1 cellular context compared by ENCODE assay signal in the genomic region with DNA sequence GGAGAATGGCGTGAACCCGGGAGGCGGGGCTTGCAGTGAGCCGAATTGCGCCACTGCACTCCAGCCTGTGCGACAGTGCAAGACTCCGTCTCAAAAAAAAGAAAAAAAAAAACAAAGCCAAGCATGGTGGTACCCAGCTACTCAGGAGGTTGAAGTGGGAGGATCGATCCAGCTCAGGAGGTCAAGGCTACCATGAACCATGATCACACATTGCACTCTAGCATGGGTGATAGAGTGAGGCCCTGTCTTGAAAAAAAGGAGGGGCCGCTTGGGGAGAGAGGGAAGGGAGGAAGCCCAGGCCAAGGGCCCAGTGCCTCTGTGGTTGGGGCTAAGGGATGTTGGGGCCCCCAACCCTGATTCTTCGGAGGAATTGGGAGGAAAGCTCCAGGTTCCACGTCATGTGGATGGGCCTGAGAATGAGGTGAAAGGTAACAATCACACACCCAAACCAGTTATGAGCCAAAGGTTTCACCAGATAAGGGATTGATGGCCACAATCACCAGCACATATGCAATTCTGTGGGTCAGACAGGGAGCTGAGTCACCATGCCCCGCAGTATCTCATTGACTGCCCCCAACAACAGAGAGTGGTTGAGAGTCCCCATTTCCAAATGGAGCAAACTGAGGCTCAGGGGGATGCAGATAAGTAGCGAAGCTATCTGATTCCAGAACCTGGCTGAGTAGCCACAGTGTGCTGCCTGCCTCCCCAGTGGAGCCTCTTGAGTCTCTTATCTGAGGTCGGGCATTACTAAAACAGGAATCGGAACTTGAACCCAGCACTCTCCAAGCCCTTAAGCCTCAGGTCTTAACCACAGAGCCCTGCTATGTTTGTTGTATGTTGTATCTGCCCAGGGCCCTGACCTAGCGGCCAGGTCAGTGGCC.
TF ChIP-seq lines count a peak whose summit lies in the region.

No MANE protein-coding gene starts in this region.

TF ChIP-seq in HepG2, 621 proteins besides CTCF, POLR2A, EP300 and RAD21 (continued from another document and continues in another):
- TF ChIP-seq ETS1 (CRISPR knock-in tag; IDR thresholded peaks at IDR 0.05) (no peak), SAP130 (CRISPR knock-in tag; IDR thresholded peaks at IDR 0.05; ENCODE audit: low read depth) (peak; percentile 27), SP1 (IDR thresholded peaks at IDR 0.05) (no peak), SP1 (CRISPR knock-in tag; IDR thresholded peaks at IDR 0.05) (no peak), ZMAT3 (CRISPR knock-in tag; conservative IDR thresholded peaks at IDR 0.05) (no peak), PCBP2 (optimal IDR thresholded peaks at IDR 0.05; ENCODE audit: low read depth, low read length, poor library complexity, severe bottlenecking) (no peak), ZNF282 (IDR thresholded peaks at IDR 0.05; ENCODE audit: partially characterized antibody) (no peak), ZNF337 (CRISPR knock-in tag; IDR thresholded peaks at IDR 0.05; ENCODE audit: borderline replicate concordance, low read depth) (no peak), MED1 (CRISPR knock-in tag; IDR thresholded peaks at IDR 0.05) (0 out of 2 replicates have a peak, but pooled peaks have one; percentile 11), ZNF652 (CRISPR knock-in tag; IDR thresholded peaks at IDR 0.05; ENCODE audit: borderline replicate concordance, low read depth) (no peak), BCL6 (CRISPR knock-in tag; IDR thresholded peaks at IDR 0.05) (0 out of 2 replicates have a peak, but pooled peaks have one; percentile 8), SNAPC2 (CRISPR knock-in tag; IDR thresholded peaks at IDR 0.05) (no peak), NR0B2 (CRISPR knock-in tag; IDR thresholded peaks at IDR 0.05) (no peak), POLR2AphosphoS2 (IDR thresholded peaks at IDR 0.05; ENCODE audit: low read depth, low read length) (no peak), ZNF562 (CRISPR knock-in tag; IDR thresholded peaks at IDR 0.05; ENCODE audit: borderline replicate concordance) (no peak), ELF1 (CRISPR knock-in tag; IDR thresholded peaks at IDR 0.05) (no peak), ZFP82 (CRISPR knock-in tag; IDR thresholded peaks at IDR 0.05; ENCODE audit: borderline replicate concordance) (no peak), AHDC1 (CRISPR knock-in tag; IDR thresholded peaks at IDR 0.05; ENCODE audit: borderline replicate concordance) (no peak), IRF1 (CRISPR knock-in tag; IDR thresholded peaks at IDR 0.05; ENCODE audit: low read depth) (no peak), ZSCAN29 (CRISPR knock-in tag; conservative IDR thresholded peaks at IDR 0.05) (no peak), NFKBIZ (CRISPR knock-in tag; IDR thresholded peaks at IDR 0.05) (no peak), MXI1 (IDR thresholded peaks at IDR 0.05; ENCODE audit: borderline replicate concordance, low read depth, low read length) (no peak), NONO (IDR thresholded peaks at IDR 0.05) (no peak), NONO (CRISPR knock-in tag; conservative IDR thresholded peaks at IDR 0.05) (0 out of 2 replicates have a peak, but pooled peaks have one; percentile 21), ZNF891 (CRISPR knock-in tag; IDR thresholded peaks at IDR 0.05) (no peak), RFX1 (IDR thresholded peaks at IDR 0.05) (no peak), ZBTB39 (CRISPR knock-in tag; IDR thresholded peaks at IDR 0.05) (no peak), RBFOX2 (IDR thresholded peaks at IDR 0.05; ENCODE audit: low read depth, low read length) (no peak), ZNF354B (CRISPR knock-in tag; IDR thresholded peaks at IDR 0.05) (no peak), RFX5 (IDR thresholded peaks at IDR 0.05; ENCODE audit: low read depth, low read length) (no peak), ZNF567 (CRISPR knock-in tag; IDR thresholded peaks at IDR 0.05; ENCODE audit: borderline replicate concordance) (no peak), HCFC1 (IDR thresholded peaks at IDR 0.05; ENCODE audit: low read depth, low read length) (no peak), HMG20A (CRISPR knock-in tag; IDR thresholded peaks at IDR 0.05; ENCODE audit: borderline replicate concordance) (no peak), CEBPB (IDR thresholded peaks at IDR 0.05; ENCODE audit: borderline replicate concordance, low read depth, low read length) (peak; percentile 51; the same call in 1 of the 2 replicates), KDM6A (CRISPR knock-in tag; IDR thresholded peaks at IDR 0.05; ENCODE audit: low read depth) (0 out of 2 replicates have a peak, but pooled peaks have one; percentile 23), ZNF614 (CRISPR knock-in tag; IDR thresholded peaks at IDR 0.05; ENCODE audit: borderline replicate concordance) (no peak), REL (CRISPR knock-in tag; conservative IDR thresholded peaks at IDR 0.05) (no peak), ZNF781 (CRISPR knock-in tag; IDR thresholded peaks at IDR 0.05; ENCODE audit: borderline replicate concordance, not compliant biosample characterization) (no peak), ZNF558 (CRISPR knock-in tag; IDR thresholded peaks at IDR 0.05; ENCODE audit: borderline replicate concordance) (no peak), MATR3 (CRISPR knock-in tag; IDR thresholded peaks at IDR 0.05) (no peak)
- TF ChIP-seq, protein P1, sequence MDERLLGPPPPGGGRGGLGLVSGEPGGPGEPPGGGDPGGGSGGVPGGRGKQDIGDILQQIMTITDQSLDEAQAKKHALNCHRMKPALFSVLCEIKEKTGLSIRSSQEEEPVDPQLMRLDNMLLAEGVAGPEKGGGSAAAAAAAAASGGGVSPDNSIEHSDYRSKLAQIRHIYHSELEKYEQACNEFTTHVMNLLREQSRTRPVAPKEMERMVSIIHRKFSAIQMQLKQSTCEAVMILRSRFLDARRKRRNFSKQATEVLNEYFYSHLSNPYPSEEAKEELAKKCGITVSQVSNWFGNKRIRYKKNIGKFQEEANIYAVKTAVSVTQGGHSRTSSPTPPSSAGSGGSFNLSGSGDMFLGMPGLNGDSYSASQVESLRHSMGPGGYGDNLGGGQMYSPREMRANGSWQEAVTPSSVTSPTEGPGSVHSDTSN (CRISPR knock-in tag; IDR thresholded peaks at IDR 0.05) = no peak
- TF ChIP-seq, protein P2, sequence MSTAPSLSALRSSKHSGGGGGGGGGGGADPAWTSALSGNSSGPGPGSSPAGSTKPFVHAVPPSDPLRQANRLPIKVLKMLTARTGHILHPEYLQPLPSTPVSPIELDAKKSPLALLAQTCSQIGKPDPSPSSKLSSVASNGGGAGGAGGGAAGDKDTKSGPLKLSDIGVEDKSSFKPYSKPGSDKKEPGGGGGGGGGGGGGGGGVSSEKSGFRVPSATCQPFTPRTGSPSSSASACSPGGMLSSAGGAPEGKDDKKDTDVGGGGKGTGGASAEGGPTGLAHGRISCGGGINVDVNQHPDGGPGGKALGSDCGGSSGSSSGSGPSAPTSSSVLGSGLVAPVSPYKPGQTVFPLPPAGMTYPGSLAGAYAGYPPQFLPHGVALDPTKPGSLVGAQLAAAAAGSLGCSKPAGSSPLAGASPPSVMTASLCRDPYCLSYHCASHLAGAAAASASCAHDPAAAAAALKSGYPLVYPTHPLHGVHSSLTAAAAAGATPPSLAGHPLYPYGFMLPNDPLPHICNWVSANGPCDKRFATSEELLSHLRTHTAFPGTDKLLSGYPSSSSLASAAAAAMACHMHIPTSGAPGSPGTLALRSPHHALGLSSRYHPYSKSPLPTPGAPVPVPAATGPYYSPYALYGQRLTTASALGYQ (CRISPR knock-in tag; IDR thresholded peaks at IDR 0.05) = no peak
- TF ChIP-seq, protein P3, sequence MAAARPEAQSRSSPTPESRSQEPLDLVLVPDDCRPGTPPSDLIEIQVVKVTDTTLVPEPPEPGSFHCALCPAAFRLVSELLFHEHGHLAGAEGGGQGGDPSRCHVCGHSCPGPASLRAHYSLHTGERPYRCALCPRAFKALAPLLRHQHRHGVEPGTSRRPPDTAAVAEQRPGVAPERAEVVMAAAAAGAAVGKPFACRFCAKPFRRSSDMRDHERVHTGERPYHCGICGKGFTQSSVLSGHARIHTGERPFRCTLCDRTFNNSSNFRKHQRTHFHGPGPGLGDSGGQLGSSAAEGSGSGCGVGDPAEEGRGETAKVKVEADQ (CRISPR knock-in tag; IDR thresholded peaks at IDR 0.05; ENCODE audit: borderline replicate concordance) = no peak
- TF ChIP-seq, protein P4, sequence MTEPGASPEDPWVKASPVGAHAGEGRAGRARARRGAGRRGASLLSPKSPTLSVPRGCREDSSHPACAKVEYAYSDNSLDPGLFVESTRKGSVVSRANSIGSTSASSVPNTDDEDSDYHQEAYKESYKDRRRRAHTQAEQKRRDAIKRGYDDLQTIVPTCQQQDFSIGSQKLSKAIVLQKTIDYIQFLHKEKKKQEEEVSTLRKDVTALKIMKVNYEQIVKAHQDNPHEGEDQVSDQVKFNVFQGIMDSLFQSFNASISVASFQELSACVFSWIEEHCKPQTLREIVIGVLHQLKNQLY (CRISPR knock-in tag; IDR thresholded peaks at IDR 0.05) = no peak
- TF ChIP-seq, protein P5, sequence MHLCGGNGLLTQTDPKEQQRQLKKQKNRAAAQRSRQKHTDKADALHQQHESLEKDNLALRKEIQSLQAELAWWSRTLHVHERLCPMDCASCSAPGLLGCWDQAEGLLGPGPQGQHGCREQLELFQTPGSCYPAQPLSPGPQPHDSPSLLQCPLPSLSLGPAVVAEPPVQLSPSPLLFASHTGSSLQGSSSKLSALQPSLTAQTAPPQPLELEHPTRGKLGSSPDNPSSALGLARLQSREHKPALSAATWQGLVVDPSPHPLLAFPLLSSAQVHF (CRISPR knock-in tag; IDR thresholded peaks at IDR 0.05) = no peak
